ENCODE assay signal across 21 cellular contexts in genomic region chr14:20546877-20547276, GRCh38. TPM values are rescaled to one million over a fixed set of nuclear protein-coding genes. Genes with fewer than 3 reads are reported as not detected.
A peak's percentile ranks its signal among the peaks of the same experiment; 100 is the strongest.
DNase-seq lines count a peak whose midpoint lies in the region; ATAC-seq and TF ChIP-seq lines count a peak whose summit lies in the region.
"Had no signal": no experiment of that assay in that cellular context is flagged by ENCODE, and none has a peak within 500 bp of the region (broad histone marks: within the 10 kb centered on the region; RNA-seq: fewer than 3 reads in every experiment).

No MANE protein-coding gene starts in this region.

- H3K9me3 Mint-ChIP-seq in endodermal cell, result no peaks in the 10 kb centered on the region
- H3K9me3 Mint-ChIP-seq in progenitor cell of endocrine pancreas (ENCODE audit: low read depth), result no peaks in the 10 kb centered on the region
- H3K9me3 Mint-ChIP-seq in activated naive CD4-positive, alpha-beta T cell treated with anti-CD3 and anti-CD28 coated beads for 36 hours, result no peaks in the 10 kb centered on the region
- H3K9me3 Mint-ChIP-seq: CD4-positive, CD25-positive, alpha-beta regulatory T cell; HFFc6 had no signal

- H3K27me3 ChIP-seq in Loucy (ENCODE audit: insufficient read depth, low read length, poor library complexity, severe bottlenecking) (no peaks in the 10 kb centered on the region), endodermal cell (ENCODE audit: control insufficient read depth, insufficient read depth, low read length, poor library complexity, severe bottlenecking) (no peaks in the 10 kb centered on the region)

- no peak overlapping the region for H3K4me3 ChIP-seq in Loucy (ENCODE audit: low read length, poor library complexity, severe bottlenecking)
- H3K4me3 ChIP-seq in endodermal cell (ENCODE audit: low read length), result no peak overlapping the region

- H3K9me2 ChIP-seq in Loucy (replicated peaks; ENCODE audit: low read depth, low read length), result no peaks in the 10 kb centered on the region
- H3K9me2 ChIP-seq: SK-N-SH had no signal

- H3F3A ChIP-seq in Loucy (ENCODE audit: low read depth), result no peaks in the 10 kb centered on the region

- no peaks in the 10 kb centered on the region for H3K36me3 Mint-ChIP-seq in endodermal cell (ENCODE audit: low read depth)
- no peaks in the 10 kb centered on the region for H3K36me3 Mint-ChIP-seq in progenitor cell of endocrine pancreas (ENCODE audit: insufficient read depth)
- H3K36me3 Mint-ChIP-seq in activated naive CD4-positive, alpha-beta T cell treated with anti-CD3 and anti-CD28 coated beads for 36 hours (ENCODE audit: low read depth), result no peaks in the 10 kb centered on the region
- H3K36me3 Mint-ChIP-seq: CD4-positive, CD25-positive, alpha-beta regulatory T cell had no signal

- WGBS in endodermal cell (ENCODE audit: insufficient coverage in 1 of 2, insufficient read length in 1 of 2), 2 experiments, result 90% methylated on average over 2 of the region's 3 CpGs; no CpG with 5 or more reads in 1 of the 2 experiments

- H3K27ac Mint-ChIP-seq in endodermal cell (peak overlapping the region; percentile 54), progenitor cell of endocrine pancreas (peak overlapping the region; percentile 77)
- no peak overlapping the region for H3K27ac Mint-ChIP-seq in activated naive CD4-positive, alpha-beta T cell treated with anti-CD3 and anti-CD28 coated beads for 36 hours
- H3K27ac Mint-ChIP-seq: CD4-positive, CD25-positive, alpha-beta regulatory T cell; HFFc6 had no signal

- no peak overlapping the region for H3K27ac ChIP-seq in endodermal cell (ENCODE audit: low read depth, low read length)

- intact Hi-C loops in activated naive CD4-positive, alpha-beta T cell treated with anti-CD3 and anti-CD28 coated beads for 36 hours (cut with micrococcal nuclease), result no loop called here

- ATAC-seq in GM21576 (IDR thresholded peaks at IDR 0.05; ENCODE audit: unreplicated experiment), result no peak
- ATAC-seq: Panc1 had no signal

- H3K4me1 Mint-ChIP-seq in endodermal cell (peaks cover 10% of the 10 kb centered on the region), progenitor cell of endocrine pancreas (ENCODE audit: low read depth) (peaks cover 10% of the 10 kb centered on the region)
- H3K4me1 Mint-ChIP-seq in activated naive CD4-positive, alpha-beta T cell treated with anti-CD3 and anti-CD28 coated beads for 36 hours (ENCODE audit: low read depth), result no peaks in the 10 kb centered on the region
- H3K4me1 Mint-ChIP-seq: CD4-positive, CD25-positive, alpha-beta regulatory T cell had no signal

- no peak overlapping the region for H3K4me2 ChIP-seq in Loucy (ENCODE audit: low read depth, low read length, poor library complexity, severe bottlenecking)
- H3K4me2 ChIP-seq: SK-N-SH had no signal

- H3K27me3 Mint-ChIP-seq in endodermal cell (ENCODE audit: insufficient read depth), result no peaks in the 10 kb centered on the region
- peaks cover 3% of the 10 kb centered on the region for H3K27me3 Mint-ChIP-seq in progenitor cell of endocrine pancreas
- no peaks in the 10 kb centered on the region for H3K27me3 Mint-ChIP-seq in activated naive CD4-positive, alpha-beta T cell treated with anti-CD3 and anti-CD28 coated beads for 36 hours (ENCODE audit: low read depth)

- no peaks in the 10 kb centered on the region for H3K79me2 ChIP-seq in Loucy (ENCODE audit: insufficient read depth, low read length)

- H3K9me3 ChIP-seq in Loucy (ENCODE audit: insufficient read depth, low read depth, low read length) (no peaks in the 10 kb centered on the region), endodermal cell (ENCODE audit: control insufficient read depth, low read length) (no peaks in the 10 kb centered on the region)
- H3K9me3 ChIP-seq: BE2C, SK-N-SH had no signal

- H4K20me1 ChIP-seq in Loucy (ENCODE audit: insufficient read depth, low read length, poor library complexity, severe bottlenecking), result no peaks in the 10 kb centered on the region

- H3K9ac ChIP-seq in Loucy (ENCODE audit: low read depth, low read length, poor library complexity, severe bottlenecking), result no peak overlapping the region
- no peak overlapping the region for H3K9ac ChIP-seq in endodermal cell (ENCODE audit: extremely low read depth, low read length, poor library complexity, severe bottlenecking)
- H3K9ac ChIP-seq: SK-N-SH had no signal

- peak overlapping the region; percentile 55; the same call in 1 of the 2 replicates for H2AFZ ChIP-seq in Loucy (ENCODE audit: low read length)

- H3K4me3 Mint-ChIP-seq in endodermal cell (no peak overlapping the region), progenitor cell of endocrine pancreas (ENCODE audit: low read depth) (no peak overlapping the region)
- no peak overlapping the region for H3K4me3 Mint-ChIP-seq in activated naive CD4-positive, alpha-beta T cell treated with anti-CD3 and anti-CD28 coated beads for 36 hours
- H3K4me3 Mint-ChIP-seq: CD4-positive, CD25-positive, alpha-beta regulatory T cell; HFFc6 had no signal

- DNase-seq in endodermal cell (no peak), progenitor cell of endocrine pancreas (ENCODE audit: low spot score, unreplicated experiment) (no peak)
- DNase-seq in activated naive CD4-positive, alpha-beta T cell treated with anti-CD3 and anti-CD28 coated beads for 36 hours, result no peak
- DNase-seq: BE2C; CD4-positive, CD25-positive, alpha-beta regulatory T cell; DMS79; H7; HFFc6; Kasumi-1; NCI-H1092; NCI-H1436; NCI-H1930; NCI-H510A; NCI-H748 treated with DMSO at 0.1 percent for 48 hours; NK-92 treated with Interleukin-12 subunit alpha and Interleukin-12 subunit beta, amount 100 ng/mL, for 24 hours; SIG-M5; SK-N-SH had no signal

- no peaks in the 10 kb centered on the region for H3K36me3 ChIP-seq in Loucy (ENCODE audit: insufficient read depth, low read length)
- H3K36me3 ChIP-seq in endodermal cell (ENCODE audit: control insufficient read depth, insufficient read depth, low read length), result no peaks in the 10 kb centered on the region
- H3K36me3 ChIP-seq: BE2C had no signal

- CTCF ChIA-PET in activated naive CD4-positive, alpha-beta T cell treated with anti-CD3 and anti-CD28 coated beads for 36 hours (lab: Charles Lee), result interaction anchor here (0.6 to 1.4 kb wide), 2 partner anchors 8 to 167 kb away, joined by 3 read pairs; no protein-coding TSS in a partner anchor

- no peaks in the 10 kb centered on the region for H3K4me1 ChIP-seq in Loucy (ENCODE audit: insufficient read depth, low read length, poor library complexity, severe bottlenecking)
- peaks cover 7% of the 10 kb centered on the region for H3K4me1 ChIP-seq in endodermal cell (ENCODE audit: control insufficient read depth, insufficient read depth, low read length)
- H3K4me1 ChIP-seq: BE2C had no signal

- TF ChIP-seq CTCF in Loucy (conservative IDR thresholded peaks at IDR 0.05; ENCODE audit: low read length) (no peak), endodermal cell (conservative IDR thresholded peaks at IDR 0.05) (no peak), progenitor cell of endocrine pancreas (IDR thresholded peaks at IDR 0.05; ENCODE audit: unreplicated experiment) (no peak)

RNA-seq across cellular contexts. Expression of gene RNASE9, which starts 14.0 kb away (rescaled TPM):
- not detected for total RNA-seq in endodermal cell
- polyA plus RNA-seq in endodermal cell (2013, experiment 1 of 2), result not detected
- not detected for polyA plus RNA-seq in endodermal cell (2013, experiment 2 of 2)
- total RNA-seq in progenitor cell of endocrine pancreas, result not detected in 2 replicates
- total RNA-seq in activated naive CD4-positive, alpha-beta T cell treated with anti-CD3 and anti-CD28 coated beads for 36 hours, result not detected
- total RNA-seq: A673; CD4-positive, CD25-positive, alpha-beta regulatory T cell; H7; HFFc6 had no signal
- polyA plus RNA-seq: CD4-positive, CD25-positive, alpha-beta regulatory T cell; SK-N-SH had no signal

RNA-seq across cellular contexts. Expression of gene RNASE11, which starts 40.9 kb away (rescaled TPM):
- total RNA-seq in endodermal cell, result not detected
- polyA plus RNA-seq in endodermal cell (2013, experiment 1 of 2), result not detected
- not detected for polyA plus RNA-seq in endodermal cell (2013, experiment 2 of 2)
- total RNA-seq in progenitor cell of endocrine pancreas, result not detected in 2 replicates
- not detected for total RNA-seq in activated naive CD4-positive, alpha-beta T cell treated with anti-CD3 and anti-CD28 coated beads for 36 hours
- total RNA-seq: A673; CD4-positive, CD25-positive, alpha-beta regulatory T cell; H7; HFFc6 had no signal
- polyA plus RNA-seq: CD4-positive, CD25-positive, alpha-beta regulatory T cell; SK-N-SH had no signal

RNA-seq across cellular contexts. Expression of gene RNASE10, which starts 41.5 kb away (rescaled TPM):
- total RNA-seq in endodermal cell, result 1 to 10 TPM in 1 of 2 donors, under 1 TPM in 1; 0.60 to 1.1 TPM
- 0.39 TPM for polyA plus RNA-seq in endodermal cell (2013, experiment 1 of 2)
- polyA plus RNA-seq in endodermal cell (2013, experiment 2 of 2), result 0.33 TPM
- total RNA-seq in progenitor cell of endocrine pancreas, result 1.3 and 1.5 TPM in 2 replicates
- total RNA-seq in activated naive CD4-positive, alpha-beta T cell treated with anti-CD3 and anti-CD28 coated beads for 36 hours, result under 1 TPM; 0.48 to 0.52 TPM
- total RNA-seq: CD4-positive, CD25-positive, alpha-beta regulatory T cell; H7 had no signal
- polyA plus RNA-seq: SK-N-SH had no signal

RNA-seq across cellular contexts. Expression of gene RNASE12, which starts 44.3 kb away (rescaled TPM):
- total RNA-seq in endodermal cell (not detected), progenitor cell of endocrine pancreas (not detected in 2 replicates)
- not detected for polyA plus RNA-seq in endodermal cell (2013, experiment 1 of 2)
- polyA plus RNA-seq in endodermal cell (2013, experiment 2 of 2), result not detected
- total RNA-seq in activated naive CD4-positive, alpha-beta T cell treated with anti-CD3 and anti-CD28 coated beads for 36 hours, result not detected
- total RNA-seq: A673; CD4-positive, CD25-positive, alpha-beta regulatory T cell; H7; HFFc6 had no signal
- polyA plus RNA-seq: CD4-positive, CD25-positive, alpha-beta regulatory T cell; SK-N-SH had no signal
